Comparison of ENCODE assay signal across 23 cellular contexts in genomic region chr10:53361936-53362335, GRCh38.
"Had no signal": no experiment of that assay in that cellular context is flagged by ENCODE, and none has a peak within 500 bp of the region (broad histone marks: within the 10 kb centered on the region; RNA-seq: fewer than 3 reads in every experiment).

No MANE protein-coding gene starts in this region.

- H3K9ac ChIP-seq: KMS-11 had no signal

- H3K4me2 ChIP-seq: KMS-11 had no signal

- H3K27ac Mint-ChIP-seq: activated CD4-positive, alpha-beta T cell treated with anti-CD3 and anti-CD28 coated beads, Interleukin-2, amount 10 ng/mL, durations not matched to agents 24 days and 14 days; activated naive CD4-positive, alpha-beta T cell treated with anti-CD3 and anti-CD28 coated beads, Interleukin-2, amount 50 U/mL, for 72 hours; activated naive CD8-positive, alpha-beta T cell treated with anti-CD3 and anti-CD28 coated beads, Interleukin-2, amount 50 U/mL, for 24 hours; T-helper 1 cell treated with Interleukin-12 subunit alpha and Interleukin-12 subunit beta and Interleukin-4 antibody, amounts not matched to agents 30 μg/mL and 1 μg/mL, for 36 hours had no signal

- ATAC-seq: activated naive CD4-positive, alpha-beta T cell treated with anti-CD3 and anti-CD28 coated beads, Interleukin-2, amount 50 U/mL, for 72 hours; activated naive CD8-positive, alpha-beta T cell treated with anti-CD3 and anti-CD28 coated beads, Interleukin-2, amount 50 U/mL, for 24 hours; activated T-cell treated with anti-CD3 and anti-CD28 coated beads, Interleukin-2, amount 50 U/mL, for 4 hours had no signal

- H3K27ac ChIP-seq: brain microvascular endothelial cell, cardiac muscle cell, KMS-11, SJSA1 had no signal

- H3K36me3 ChIP-seq: brain microvascular endothelial cell, cardiac muscle cell, MG63, SJSA1 had no signal

- H3K4me3 Mint-ChIP-seq: activated CD4-positive, alpha-beta T cell treated with anti-CD3 and anti-CD28 coated beads, Interleukin-2, amount 10 ng/mL, durations not matched to agents 24 days and 14 days; activated naive CD8-positive, alpha-beta T cell treated with anti-CD3 and anti-CD28 coated beads, Interleukin-2, amount 50 U/mL, for 24 hours; activated T-cell treated with anti-CD3 and anti-CD28 coated beads, Interleukin-2, amount 50 U/mL, for 4 hours; T-helper 1 cell treated with Interleukin-12 subunit alpha and Interleukin-12 subunit beta and Interleukin-4 antibody, amounts not matched to agents 30 μg/mL and 1 μg/mL, for 36 hours had no signal

- H3K27me3 ChIP-seq: brain microvascular endothelial cell, cardiac muscle cell, MG63, SJSA1 had no signal

- H3K4me1 ChIP-seq: SJSA1 had no signal

- H3K9me3 ChIP-seq: MG63, SJSA1 had no signal

- DNase-seq: activated CD4-positive, alpha-beta T cell treated with anti-CD3 and anti-CD28 coated beads for 1 hour; activated CD4-positive, alpha-beta T cell treated with anti-CD3 and anti-CD28 coated beads, Interleukin-2, amount 10 ng/mL, durations not matched to agents 24 days and 14 days; activated CD4-positive, alpha-beta T cell treated with anti-CD3 and anti-CD28 coated beads, Interleukin-2, amount 50 U/mL, for 48 hours; activated effector memory CD4-positive, alpha-beta T cell treated with anti-CD3 and anti-CD28 coated beads, Interleukin-2, amount 50 U/mL, for 16 hours; activated naive CD4-positive, alpha-beta T cell treated with Interleukin-2 at 50 U/mL for 16 hours; activated naive CD8-positive, alpha-beta T cell treated with anti-CD3 and anti-CD28 coated beads, Interleukin-2, amount 50 U/mL, for 24 hours; activated T-cell treated with anti-CD3 and anti-CD28 coated beads, Interleukin-2, amount 50 U/mL, for 4 hours; brain microvascular endothelial cell; MG63; MV-4-11; NCI-H1092 treated with DMSO at 0.1 percent for 48 hours; NCI-H1417 treated with DMSO at 0.1 percent for 48 hours; NCI-H1694; NCI-H2029; NCI-H2107; NCI-H510A treated with DMSO at 0.1 percent for 48 hours; NCI-H69; SHP77 had no signal

- H3K27me3 Mint-ChIP-seq: activated CD4-positive, alpha-beta T cell treated with anti-CD3 and anti-CD28 coated beads, Interleukin-2, amount 10 ng/mL, durations not matched to agents 24 days and 14 days; activated naive CD8-positive, alpha-beta T cell treated with anti-CD3 and anti-CD28 coated beads, Interleukin-2, amount 50 U/mL, for 24 hours had no signal

- H3K4me3 ChIP-seq: cardiac muscle cell, MG63, SJSA1 had no signal

- H3K4me1 Mint-ChIP-seq: activated CD4-positive, alpha-beta T cell treated with anti-CD3 and anti-CD28 coated beads, Interleukin-2, amount 10 ng/mL, durations not matched to agents 24 days and 14 days; activated naive CD8-positive, alpha-beta T cell treated with anti-CD3 and anti-CD28 coated beads, Interleukin-2, amount 50 U/mL, for 24 hours had no signal
